Comparison of ENCODE assay signal across 8 cellular contexts in genomic region chr1:110336300-110337039, GRCh38. TPM values are rescaled to one million over a fixed set of nuclear protein-coding genes. Genes with fewer than 3 reads are reported as not detected.
A peak's percentile ranks its signal among the peaks of the same experiment; 100 is the strongest.
DNase-seq lines count a peak whose midpoint lies in the region; ATAC-seq, FAIRE-seq and TF ChIP-seq lines count a peak whose summit lies in the region.

No MANE protein-coding gene starts in this region.

- CTCF ChIA-PET in PC-3 (lab: Charles Lee) (interaction anchor here (1.6 kb wide), 1 partner anchor 159 kb away, joined by 3 read pairs; no protein-coding TSS in a partner anchor), endothelial cell of umbilical vein (lab: Charles Lee) (interaction anchor here (0.9 to 5.5 kb wide), 5 partner anchors 23 to 129 kb away, joined by 3 to 80 read pairs (median 29); partner anchors contain the start of gene KCNC4)

- H2AFZ ChIP-seq in PC-3 (ENCODE audit: low read length) (0 out of 2 replicates have a peak overlapping the region, but pooled peaks have one; percentile 24), endothelial cell of umbilical vein (ENCODE audit: low read depth, low read length) (no peak overlapping the region)

- H3K9me3 ChIP-seq in PC-3 (ENCODE audit: low read length) (no peaks in the 10 kb centered on the region), endothelial cell of umbilical vein (replicated peaks; ENCODE audit: control insufficient read depth, insufficient read depth, low read length) (no peaks in the 10 kb centered on the region)

- no peak for FAIRE-seq in endothelial cell of umbilical vein (lab: Jason Lieb, UNC)

- peaks cover 15% of the 10 kb centered on the region for H4K20me1 ChIP-seq in PC-3 (ENCODE audit: low read length)
- H4K20me1 ChIP-seq in endothelial cell of umbilical vein (replicated peaks; ENCODE audit: control insufficient read depth, extremely low read depth, insufficient read depth, low read length) = no peaks in the 10 kb centered on the region

- H3K4me1 Mint-ChIP-seq in stimulated activated naive CD8-positive, alpha-beta T cell treated with anti-CD3 and anti-CD28 coated beads, Interleukin-15, Interleukin-2, amounts not matched to agents 100 ng/mL and 50 ng/mL, for 24 hours (ENCODE audit: low read depth) = peaks cover 38% of the 10 kb centered on the region

- H3K9ac ChIP-seq in PC-3 (ENCODE audit: low read length) (no peak overlapping the region; the same call in 1 of the 2 replicates), endothelial cell of umbilical vein (replicated peaks; ENCODE audit: extremely low read depth, insufficient read depth, low read length) (no peak overlapping the region)

- no peaks in the 10 kb centered on the region for H3K27me3 Mint-ChIP-seq in stimulated activated naive CD8-positive, alpha-beta T cell treated with anti-CD3 and anti-CD28 coated beads, Interleukin-15, Interleukin-2, amounts not matched to agents 100 ng/mL and 50 ng/mL, for 24 hours

- intact Hi-C loops in PC-3 (cut with micrococcal nuclease) = loop anchor here (5.0 kb wide), 2 partner anchors 56 to 126 kb away; partner anchors contain the start of gene SLC16A4
- intact Hi-C loops in endothelial cell of umbilical vein (cut with micrococcal nuclease) = loop anchor here (5.0 kb wide), 1 partner anchor 126 kb away; no protein-coding TSS in a partner anchor

- no peak for ATAC-seq in stimulated activated naive CD8-positive, alpha-beta T cell treated with anti-CD3 and anti-CD28 coated beads, Interleukin-15, Interleukin-2, amounts not matched to agents 100 U/mL and 50 U/mL, for 24 hours
- ATAC-seq in PC-3 = no peak

- no peaks in the 10 kb centered on the region for H3K9me2 ChIP-seq in PC-3 (replicated peaks; ENCODE audit: low read length)

- POLR2A ChIA-PET in PC-3 (lab: Charles Lee; ENCODE audit: unreplicated experiment) (interaction anchor here (0.6 kb wide), 1 partner anchor 1092 kb away, joined by 4 read pairs; no protein-coding TSS in a partner anchor), endothelial cell of umbilical vein (lab: Charles Lee) (no interaction called here)

- peak overlapping the region; percentile 71 for H3K4me3 Mint-ChIP-seq in stimulated activated naive CD8-positive, alpha-beta T cell treated with anti-CD3 and anti-CD28 coated beads, Interleukin-15, Interleukin-2, amounts not matched to agents 100 ng/mL and 50 ng/mL, for 24 hours

- no peak overlapping the region for H3K4me3 ChIP-seq in PC-3 (ENCODE audit: low read length)
- H3K4me3 ChIP-seq in endothelial cell of umbilical vein (replicated peaks in 1 of 3; ENCODE audit: insufficient read depth in 1 of 3, low read depth in 1 of 3, low read length in 3 of 3) = no peak overlapping the region

- peaks cover 26% of the 10 kb centered on the region for H3K79me2 ChIP-seq in PC-3 (ENCODE audit: low read length)
- H3K79me2 ChIP-seq in endothelial cell of umbilical vein (ENCODE audit: control insufficient read depth, insufficient read depth, low read length) = peaks cover 21% of the 10 kb centered on the region

- peaks cover 17% of the 10 kb centered on the region for H3K4me1 ChIP-seq in PC-3 (ENCODE audit: insufficient read depth, low read length)
- H3K4me1 ChIP-seq in endothelial cell of umbilical vein (ENCODE audit: control insufficient read depth, extremely low read depth, insufficient read depth, low read length) = peaks cover 16% of the 10 kb centered on the region

- no peaks in the 10 kb centered on the region for H3K9me1 ChIP-seq in endothelial cell of umbilical vein (replicated peaks; ENCODE audit: control insufficient read depth, extremely low read depth, insufficient read depth, low read length)

- no peak for DNase-seq in stimulated activated naive CD8-positive, alpha-beta T cell treated with anti-CD3 and anti-CD28 coated beads, Interleukin-15, Interleukin-2, amounts not matched to agents 100 U/mL and 50 U/mL, for 24 hours
- DNase-seq in PC-3 (peak; percentile 27), endothelial cell of umbilical vein (ENCODE audit: low read depth, low spot score) (no peak), GF-D8 (lab: John Stamatoyannopoulos, UW) (no peak), HuH-7.5 (ENCODE audit: low spot score) (no peak), midbrain (lab: John Stamatoyannopoulos, UW) (no peak)
- no peak for DNase-seq in NK-92 treated with Interleukin-12 subunit alpha and Interleukin-12 subunit beta, amount 100 ng/mL, for 24 hours (lab: John Stamatoyannopoulos, UW)

- H3K36me3 ChIP-seq in PC-3 (ENCODE audit: low read depth, low read length) = peaks cover 3% of the 10 kb centered on the region; the same call in 1 of the 2 replicates
- peaks cover 0 to 4% of the 10 kb centered on the region in 2 experiments for H3K36me3 ChIP-seq in endothelial cell of umbilical vein (ENCODE audit: control insufficient read depth in 2 of 2, extremely low read depth in 1 of 2, insufficient read depth in 2 of 2, low read length in 2 of 2)

- no peak for TF ChIP-seq POLR2A in endothelial cell of umbilical vein (IDR thresholded peaks at IDR 0.05; ENCODE audit: low read depth, low read length)

- TF ChIP-seq CTCF in PC-3 (conservative IDR thresholded peaks at IDR 0.05; ENCODE audit: low read depth, low read length) = no peak
- no peak for TF ChIP-seq CTCF in endothelial cell of umbilical vein (IDR thresholded peaks at IDR 0.05; ENCODE audit: extremely low read depth in 1 of 2, insufficient read depth in 1 of 2, low read depth in 1 of 2, low read length in 2 of 2)

- H3K27ac ChIP-seq in PC-3 (ENCODE audit: low read length) (no peak overlapping the region), endothelial cell of umbilical vein (ENCODE audit: insufficient read depth, low read depth, low read length) (no peak overlapping the region)

- no peaks in the 10 kb centered on the region for H3K9me3 Mint-ChIP-seq in stimulated activated naive CD8-positive, alpha-beta T cell treated with anti-CD3 and anti-CD28 coated beads, Interleukin-15, Interleukin-2, amounts not matched to agents 100 ng/mL and 50 ng/mL, for 24 hours

- H3K27me3 ChIP-seq in PC-3 (ENCODE audit: low read length) (no peaks in the 10 kb centered on the region), endothelial cell of umbilical vein (ENCODE audit: control insufficient read depth in 2 of 2, insufficient read depth in 2 of 2, low read length in 2 of 2) (no peaks in the 10 kb centered on the region)

- dilution Hi-C loops in endothelial cell of umbilical vein (cut with MboI; ENCODE audit: extremely low pct_ligation_motif_present, low sequenced_read_pairs) = no loop called here

- no peaks in the 10 kb centered on the region for H3F3A ChIP-seq in PC-3 (ENCODE audit: low read length, unreplicated experiment)

- H3K27ac Mint-ChIP-seq in stimulated activated naive CD8-positive, alpha-beta T cell treated with anti-CD3 and anti-CD28 coated beads, Interleukin-15, Interleukin-2, amounts not matched to agents 100 ng/mL and 50 ng/mL, for 24 hours = peak overlapping the region; percentile 85

- peaks cover 17% of the 10 kb centered on the region for H3K36me3 Mint-ChIP-seq in stimulated activated naive CD8-positive, alpha-beta T cell treated with anti-CD3 and anti-CD28 coated beads, Interleukin-15, Interleukin-2, amounts not matched to agents 100 ng/mL and 50 ng/mL, for 24 hours (ENCODE audit: low read depth)

- BruUV-seq in PC-3 (replicated peaks; lab: Mats Ljungman, UMichigan) (no TSS peak), endothelial cell of umbilical vein (replicated peaks; lab: Mats Ljungman, UMichigan) (no TSS peak)

- H3K4me2 ChIP-seq in PC-3 (ENCODE audit: low read length) (peak overlapping the region; percentile 93), endothelial cell of umbilical vein (ENCODE audit: insufficient read depth, low read length) (no peak overlapping the region)

TF ChIP-seq in endothelial cell of umbilical vein, 7 proteins besides CTCF, POLR2A, EP300 and RAD21:
- TF ChIP-seq JUN (IDR thresholded peaks at IDR 0.05; ENCODE audit: borderline replicate concordance, insufficient read depth, insufficient read length, low read depth) (peak; percentile 22), MYC (IDR thresholded peaks at IDR 0.05; ENCODE audit: low read depth, low read length) (no peak)

RNA-seq across cellular contexts. Expression of gene RBM15, which starts 2.7 kb away (rescaled TPM):
- total RNA-seq in PC-3 (2014; rRNA removed) = 41.3 and 47.0 TPM in 2 replicates
- total RNA-seq in endothelial cell of umbilical vein = 26.9 and 29.5 TPM in 2 replicates
- polyA plus RNA-seq in endothelial cell of umbilical vein = 7.3 and 8.5 TPM in 2 replicates
- polyA plus RNA-seq in endothelial cell of umbilical vein (2011; cell fraction: cytosol; rRNA removed) = 7.7 and 7.8 TPM in 2 replicates
- 16.0 and 17.9 TPM in 2 replicates for polyA plus RNA-seq in endothelial cell of umbilical vein (2011; cell fraction: nucleus; rRNA removed)
- polyA plus RNA-seq in endothelial cell of umbilical vein (2012) = 3.9 and 5.5 TPM in 2 replicates
- polyA minus RNA-seq in endothelial cell of umbilical vein = 68.5 and 70.8 TPM in 2 replicates
- polyA minus RNA-seq in endothelial cell of umbilical vein (2011; cell fraction: cytosol; rRNA and poly(A)+ RNA removed) = 44.8 TPM
- polyA minus RNA-seq in endothelial cell of umbilical vein (2011; cell fraction: nucleus; rRNA and poly(A)+ RNA removed) = 66.8 and 80.4 TPM in 2 replicates

RNA-seq across cellular contexts. Expression of gene SLC16A4, which starts 54.4 kb away (rescaled TPM):
- total RNA-seq in PC-3 (2014; rRNA removed) (0.22 and 0.29 TPM in 2 replicates), endothelial cell of umbilical vein (2.1 and 2.8 TPM in 2 replicates)
- 6.3 and 7.2 TPM in 2 replicates for polyA plus RNA-seq in endothelial cell of umbilical vein
- 3.4 and 3.9 TPM in 2 replicates for polyA plus RNA-seq in endothelial cell of umbilical vein (2011; cell fraction: cytosol; rRNA removed)
- 2.3 and 2.7 TPM in 2 replicates for polyA plus RNA-seq in endothelial cell of umbilical vein (2011; cell fraction: nucleus; rRNA removed)
- 3.0 and 6.4 TPM in 2 replicates for polyA plus RNA-seq in endothelial cell of umbilical vein (2012)
- 13.8 and 15.8 TPM in 2 replicates for polyA minus RNA-seq in endothelial cell of umbilical vein
- polyA minus RNA-seq in endothelial cell of umbilical vein (2011; cell fraction: cytosol; rRNA and poly(A)+ RNA removed) = not detected
- 2.0 and 4.2 TPM in 2 replicates for polyA minus RNA-seq in endothelial cell of umbilical vein (2011; cell fraction: nucleus; rRNA and poly(A)+ RNA removed)
